Comparison of ENCODE assay signal across 1 cellular context in the genomic region with DNA sequence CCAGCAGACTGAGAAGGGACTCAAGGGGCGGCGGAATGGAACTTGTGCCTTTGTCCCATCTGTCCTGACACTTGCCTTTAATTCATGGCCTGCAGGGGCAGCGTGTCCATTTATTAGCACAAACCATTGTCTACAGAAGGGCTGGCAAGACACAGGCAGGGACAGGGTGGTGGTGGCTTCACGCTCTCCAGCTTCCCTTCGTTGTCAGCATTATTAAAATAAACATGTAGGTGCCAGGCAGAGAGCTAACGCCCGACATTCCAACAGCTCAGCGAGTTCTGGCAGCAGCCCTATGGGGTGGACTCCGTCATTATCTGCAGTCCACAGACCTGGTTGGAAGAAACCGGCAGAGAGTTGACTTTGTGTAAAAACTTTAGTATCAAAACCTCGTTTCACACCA.
TF ChIP-seq lines count a peak whose summit lies in the region.

No MANE protein-coding gene starts in this region.

TF ChIP-seq in GM12878, 131 proteins besides CTCF, POLR2A, EP300 and RAD21:
- TF ChIP-seq RFX5 (IDR thresholded peaks at IDR 0.05; ENCODE audit: low read depth, low read length) (no peak), SUZ12 (IDR thresholded peaks at IDR 0.05; ENCODE audit: unreplicated experiment) (no peak), RCOR1 (conservative IDR thresholded peaks at IDR 0.05; ENCODE audit: low read depth, low read length) (no peak), EGR1 (IDR thresholded peaks at IDR 0.05; ENCODE audit: borderline replicate concordance in 1 of 2, low read depth in 2 of 2, low read length in 2 of 2) (no peak), NFXL1 (IDR thresholded peaks at IDR 0.05; ENCODE audit: borderline replicate concordance) (no peak), ZNF24 (IDR thresholded peaks at IDR 0.05) (no peak), ZZZ3 (IDR thresholded peaks at IDR 0.05; ENCODE audit: control insufficient read depth, insufficient read length, low read depth) (no peak), SREBF2 (IDR thresholded peaks at IDR 0.05; ENCODE audit: low read length) (no peak), MYB (IDR thresholded peaks at IDR 0.05; ENCODE audit: borderline replicate concordance, low read depth, low read length) (no peak), BMI1 (IDR thresholded peaks at IDR 0.05; ENCODE audit: borderline replicate concordance) (no peak), SUPT20H (IDR thresholded peaks at IDR 0.05; ENCODE audit: borderline replicate concordance, control insufficient read depth, low read depth, low read length) (no peak), ATF7 (IDR thresholded peaks at IDR 0.05; ENCODE audit: low read depth) (no peak), TARDBP (IDR thresholded peaks at IDR 0.05; ENCODE audit: borderline replicate concordance) (no peak)
- TF ChIP-seq, protein P1, sequence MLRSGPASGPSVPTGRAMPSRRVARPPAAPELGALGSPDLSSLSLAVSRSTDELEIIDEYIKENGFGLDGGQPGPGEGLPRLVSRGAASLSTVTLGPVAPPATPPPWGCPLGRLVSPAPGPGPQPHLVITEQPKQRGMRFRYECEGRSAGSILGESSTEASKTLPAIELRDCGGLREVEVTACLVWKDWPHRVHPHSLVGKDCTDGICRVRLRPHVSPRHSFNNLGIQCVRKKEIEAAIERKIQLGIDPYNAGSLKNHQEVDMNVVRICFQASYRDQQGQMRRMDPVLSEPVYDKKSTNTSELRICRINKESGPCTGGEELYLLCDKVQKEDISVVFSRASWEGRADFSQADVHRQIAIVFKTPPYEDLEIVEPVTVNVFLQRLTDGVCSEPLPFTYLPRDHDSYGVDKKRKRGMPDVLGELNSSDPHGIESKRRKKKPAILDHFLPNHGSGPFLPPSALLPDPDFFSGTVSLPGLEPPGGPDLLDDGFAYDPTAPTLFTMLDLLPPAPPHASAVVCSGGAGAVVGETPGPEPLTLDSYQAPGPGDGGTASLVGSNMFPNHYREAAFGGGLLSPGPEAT (IDR thresholded peaks at IDR 0.05; ENCODE audit: low read depth), result no peak
- TF ChIP-seq, protein P2, sequence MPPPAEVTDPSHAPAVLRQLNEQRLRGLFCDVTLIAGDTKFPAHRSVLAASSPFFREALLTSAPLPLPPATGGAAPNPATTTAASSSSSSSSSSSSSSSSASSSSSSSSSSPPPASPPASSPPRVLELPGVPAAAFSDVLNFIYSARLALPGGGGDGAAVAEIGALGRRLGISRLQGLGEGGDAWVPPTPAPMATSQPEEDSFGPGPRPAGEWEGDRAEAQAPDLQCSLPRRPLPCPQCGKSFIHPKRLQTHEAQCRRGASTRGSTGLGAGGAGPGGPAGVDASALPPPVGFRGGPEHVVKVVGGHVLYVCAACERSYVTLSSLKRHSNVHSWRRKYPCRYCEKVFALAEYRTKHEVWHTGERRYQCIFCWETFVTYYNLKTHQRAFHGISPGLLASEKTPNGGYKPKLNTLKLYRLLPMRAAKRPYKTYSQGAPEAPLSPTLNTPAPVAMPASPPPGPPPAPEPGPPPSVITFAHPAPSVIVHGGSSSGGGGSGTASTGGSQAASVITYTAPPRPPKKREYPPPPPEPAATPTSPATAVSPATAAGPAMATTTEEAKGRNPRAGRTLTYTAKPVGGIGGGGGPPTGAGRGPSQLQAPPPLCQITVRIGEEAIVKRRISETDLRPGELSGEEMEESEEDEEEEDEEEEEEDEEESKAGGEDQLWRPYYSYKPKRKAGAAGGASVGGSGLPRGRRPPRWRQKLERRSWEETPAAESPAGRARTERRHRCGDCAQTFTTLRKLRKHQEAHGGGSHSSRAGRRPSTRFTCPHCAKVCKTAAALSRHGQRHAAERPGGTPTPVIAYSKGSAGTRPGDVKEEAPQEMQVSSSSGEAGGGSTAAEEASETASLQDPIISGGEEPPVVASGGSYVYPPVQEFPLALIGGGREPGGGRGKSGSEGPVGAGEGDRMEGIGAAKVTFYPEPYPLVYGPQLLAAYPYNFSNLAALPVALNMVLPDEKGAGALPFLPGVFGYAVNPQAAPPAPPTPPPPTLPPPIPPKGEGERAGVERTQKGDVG (CRISPR knock-in tag; IDR thresholded peaks at IDR 0.05), result no peak
- TF ChIP-seq, protein P3, sequence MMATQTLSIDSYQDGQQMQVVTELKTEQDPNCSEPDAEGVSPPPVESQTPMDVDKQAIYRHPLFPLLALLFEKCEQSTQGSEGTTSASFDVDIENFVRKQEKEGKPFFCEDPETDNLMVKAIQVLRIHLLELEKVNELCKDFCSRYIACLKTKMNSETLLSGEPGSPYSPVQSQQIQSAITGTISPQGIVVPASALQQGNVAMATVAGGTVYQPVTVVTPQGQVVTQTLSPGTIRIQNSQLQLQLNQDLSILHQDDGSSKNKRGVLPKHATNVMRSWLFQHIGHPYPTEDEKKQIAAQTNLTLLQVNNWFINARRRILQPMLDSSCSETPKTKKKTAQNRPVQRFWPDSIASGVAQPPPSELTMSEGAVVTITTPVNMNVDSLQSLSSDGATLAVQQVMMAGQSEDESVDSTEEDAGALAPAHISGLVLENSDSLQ (IDR thresholded peaks at IDR 0.05), result no peak
- TF ChIP-seq, protein P4, sequence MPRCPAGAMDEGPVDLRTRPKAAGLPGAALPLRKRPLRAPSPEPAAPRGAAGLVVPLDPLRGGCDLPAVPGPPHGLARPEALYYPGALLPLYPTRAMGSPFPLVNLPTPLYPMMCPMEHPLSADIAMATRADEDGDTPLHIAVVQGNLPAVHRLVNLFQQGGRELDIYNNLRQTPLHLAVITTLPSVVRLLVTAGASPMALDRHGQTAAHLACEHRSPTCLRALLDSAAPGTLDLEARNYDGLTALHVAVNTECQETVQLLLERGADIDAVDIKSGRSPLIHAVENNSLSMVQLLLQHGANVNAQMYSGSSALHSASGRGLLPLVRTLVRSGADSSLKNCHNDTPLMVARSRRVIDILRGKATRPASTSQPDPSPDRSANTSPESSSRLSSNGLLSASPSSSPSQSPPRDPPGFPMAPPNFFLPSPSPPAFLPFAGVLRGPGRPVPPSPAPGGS (IDR thresholded peaks at IDR 0.05; ENCODE audit: borderline replicate concordance, insufficient read depth, low read depth, low read length, poor library complexity, severe bottlenecking), result no peak
